Comparison of ENCODE assay signal across 28 cellular contexts in genomic region chr10:103079946-103080345, GRCh38.
"Had no signal": no experiment of that assay in that cellular context is flagged by ENCODE, and none has a peak within 500 bp of the region (broad histone marks: within the 10 kb centered on the region; RNA-seq: fewer than 3 reads in every experiment).

No MANE protein-coding gene starts in this region.

- H3K27me3 Mint-ChIP-seq: naive thymus-derived CD8-positive, alpha-beta T cell; progenitor cell of endocrine pancreas; stimulated activated naive B cell treated with anti-CD40 and anti-IgM and Interleukin-4, amounts not matched to agents 10 μg/mL and 1 μg/mL and 100 μg/mL, for 72 hours; type B pancreatic cell had no signal

- H3K27ac ChIP-seq: heart right ventricle, hepatocyte, left lung, lower lobe of right lung, ovary, right atrium auricular region, right lobe of liver, stomach, suprapubic skin, uterus had no signal

- H3K4me3 Mint-ChIP-seq: naive thymus-derived CD8-positive, alpha-beta T cell; nephron; neural crest cell; stimulated activated naive B cell treated with anti-CD40 and anti-IgM and Interleukin-4, amounts not matched to agents 10 μg/mL and 1 μg/mL and 100 μg/mL, for 72 hours; type B pancreatic cell had no signal

- H3K27ac Mint-ChIP-seq: nephron; progenitor cell of endocrine pancreas; stimulated activated naive B cell treated with anti-CD40 and anti-IgM and Interleukin-4, amounts not matched to agents 10 μg/mL and 1 μg/mL and 100 μg/mL, for 72 hours had no signal

- ATAC-seq: heart right ventricle; left colon; left lung; lower lobe of right lung; naive thymus-derived CD8-positive, alpha-beta T cell; stimulated activated naive CD8-positive, alpha-beta T cell treated with anti-CD3 and anti-CD28 coated beads, Interleukin-15, Interleukin-2, amounts not matched to agents 100 U/mL and 50 U/mL, for 24 hours had no signal

- H3K4me1 ChIP-seq: heart right ventricle, left lung, lower lobe of right lung, right atrium auricular region, right lobe of liver, stomach, suprapubic skin, uterus had no signal

- H3K36me3 ChIP-seq: ovary, uterus had no signal

- H3K79me2 ChIP-seq: hepatocyte had no signal

- H2AFZ ChIP-seq: hepatocyte had no signal

- H3K9me3 ChIP-seq: heart right ventricle, left lung, lower lobe of right lung, ovary, right atrium auricular region, right lobe of liver, stomach, suprapubic skin, thoracic aorta, tibial artery, uterus had no signal

- DNase-seq: heart right ventricle; left colon; left lung; lower lobe of right lung; mammary epithelial cell; mesenchymal stem cell; naive thymus-derived CD8-positive, alpha-beta T cell; nucleus accumbens; ovary; right lobe of liver; stimulated activated CD4-positive, alpha-beta T cell treated with anti-CD3 and anti-CD28 coated beads, Interleukin-1b, Interleukin-23, amount 100 ng/mL, for 48 hours; stimulated activated CD4-positive, alpha-beta T cell treated with anti-CD3 and anti-CD28 coated beads, Interleukin-2, amount 100 ng/mL, for 48 hours; stimulated activated CD4-positive, alpha-beta T cell treated with anti-CD3 and anti-CD28 coated beads, Interleukin-4, amount 100 ng/mL, for 4 hours; stimulated activated CD8-positive, alpha-beta memory T cell treated with anti-CD3 and anti-CD28 coated beads, Interleukin-4, amount 100 ng/mL, for 48 hours; stimulated activated naive B cell treated with anti-CD40 and anti-IgM and Interleukin-4, amounts not matched to agents 10 μg/mL and 1 μg/mL and 100 μg/mL, for 72 hours; stimulated activated naive CD8-positive, alpha-beta T cell treated with anti-CD3 and anti-CD28 coated beads, Interleukin-15, Interleukin-2, amounts not matched to agents 100 U/mL and 50 U/mL, for 24 hours; stomach; tibial artery; uterus had no signal

- H3K27me3 ChIP-seq: heart right ventricle, hepatocyte, left lung, ovary, right atrium auricular region, right lobe of liver, stomach, suprapubic skin, tibial artery, uterus had no signal

- H3K4me1 Mint-ChIP-seq: naive thymus-derived CD8-positive, alpha-beta T cell; nephron had no signal

- H3K4me2 ChIP-seq: hepatocyte, smooth muscle cell had no signal

- H3K4me3 ChIP-seq: heart right ventricle, hepatocyte, left lung, lower lobe of right lung, ovary, right atrium auricular region, right lobe of liver, smooth muscle cell, stomach, suprapubic skin, thoracic aorta, tibial artery, uterus had no signal

- H3K9me3 Mint-ChIP-seq: naive thymus-derived CD8-positive, alpha-beta T cell; nephron; neural crest cell; stimulated activated naive B cell treated with anti-CD40 and anti-IgM and Interleukin-4, amounts not matched to agents 10 μg/mL and 1 μg/mL and 100 μg/mL, for 72 hours; type B pancreatic cell had no signal
